ENCODE assay signal across 27 cellular contexts in genomic region chr2:62042400-62042799, GRCh38.
"Had no signal": no experiment of that assay in that cellular context is flagged by ENCODE, and none has a peak within 500 bp of the region (broad histone marks: within the 10 kb centered on the region; RNA-seq: fewer than 3 reads in every experiment).

No MANE protein-coding gene starts in this region.

- H3K36me3 ChIP-seq: adrenal gland, MG63 had no signal

- ATAC-seq: activated T-cell treated with anti-CD3 and anti-CD28 coated beads, Interleukin-2, amount 50 U/mL, for 4 hours; activated T-helper 17 cell treated with anti-CD3 and anti-CD28 coated beads, Interleukin-2, amount 50 U/mL, for 72 hours; T-helper 17 cell had no signal

- H3K4me3 ChIP-seq: adrenal gland, MG63 had no signal

- H3K9me3 ChIP-seq: adrenal gland had no signal

- DNase-seq: activated CD4-positive, alpha-beta memory T cell treated with anti-CD3 and anti-CD28 coated beads for 36 hours; activated CD4-positive, alpha-beta T cell treated with anti-CD3 and anti-CD28 coated beads, Interleukin-2, amount 10 ng/mL, durations not matched to agents 7 days and 5 days; activated CD4-positive, CD25-positive, alpha-beta regulatory T cell; activated CD8-positive, alpha-beta memory T cell treated with anti-CD3 and anti-CD28 coated beads for 24 hours; activated naive CD4-positive, alpha-beta T cell treated with anti-CD3 and anti-CD28 coated beads, Interleukin-2, amount 50 U/mL, for 16 hours; activated naive CD8-positive, alpha-beta T cell treated with anti-CD3 and anti-CD28 coated beads, Interleukin-2, amount 10 ng/mL, durations not matched to agents 7 days and 5 days; activated T-cell treated with anti-CD3 and anti-CD28 coated beads, Interleukin-2, amount 50 U/mL, for 4 hours; adrenal gland; anterior cingulate cortex; caudate nucleus; KG1; MG63; MV-4-11; NCI-H1092 treated with DMSO at 0.1 percent for 48 hours; NCI-H1417 treated with DMSO at 0.1 percent for 48 hours; NCI-H1694 treated with DMSO at 0.1 percent for 48 hours; NCI-H2029 treated with DMSO at 0.1 percent for 48 hours; NCI-H345; NCI-H510A; NCI-H526 treated with DMSO at 0.1 percent for 48 hours; NCI-H82; NK-92 treated with Interleukin-12 subunit alpha and Interleukin-12 subunit beta, amount 100 ng/mL, for 24 hours; OCI-M1; SIG-M5; T-helper 17 cell; T-helper 9 cell had no signal

- H3K27ac ChIP-seq: adrenal gland had no signal

- H3K4me1 ChIP-seq: adrenal gland had no signal

- H3K27me3 ChIP-seq: adrenal gland, MG63 had no signal
